Comparison of ENCODE assay signal across 10 cellular contexts in the genomic region with DNA sequence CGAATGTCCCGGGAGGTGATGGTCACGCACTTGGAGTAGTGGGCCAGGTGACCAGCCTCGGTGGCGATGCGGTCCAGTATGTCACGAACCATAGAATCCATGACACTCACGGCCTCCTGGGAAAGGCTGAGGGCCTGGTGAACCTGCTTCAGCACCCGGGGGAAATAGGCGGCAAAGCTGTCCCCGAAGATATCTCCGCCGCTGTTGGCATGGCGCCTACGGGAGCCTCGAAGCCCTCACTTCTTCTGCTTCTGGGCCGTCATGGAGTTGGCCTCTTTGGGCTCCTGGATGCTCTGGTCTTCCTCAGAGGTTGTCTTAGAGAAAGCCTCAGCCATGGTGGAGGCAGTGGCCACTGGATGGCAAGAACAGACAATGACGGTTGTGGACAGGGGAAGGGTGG. TPM values are rescaled to one million over a fixed set of nuclear protein-coding genes. Genes with fewer than 3 reads are reported as not detected.
"Had no signal": no experiment of that assay in that cellular context is flagged by ENCODE, and none has a peak within 500 bp of the region (broad histone marks: within the 10 kb centered on the region; RNA-seq: fewer than 3 reads in every experiment).

No MANE protein-coding gene starts in this region.

RNA-seq across cellular contexts. Expression of gene TMSB15C, which starts 13.4 kb away (rescaled TPM):
- total RNA-seq: PC-9 had no signal

RNA-seq across cellular contexts. Expression of gene H2BW2, which starts 22.9 kb away (rescaled TPM):
- total RNA-seq: OCI-LY7, PC-3, PC-9, Peyer's patch, Right ventricle myocardium inferior, Right ventricle myocardium superior, RPMI7951, SJCRH30, SJSA1, SK-MEL-5 had no signal

RNA-seq across cellular contexts. Expression of gene H2BW1, which starts 49.1 kb away (rescaled TPM):
- total RNA-seq: OCI-LY7, PC-3, PC-9, Peyer's patch, Right ventricle myocardium inferior, Right ventricle myocardium superior, RPMI7951, SJCRH30, SJSA1, SK-MEL-5 had no signal

RNA-seq across cellular contexts. Expression of gene ZCCHC18, which starts 49.7 kb away (rescaled TPM):
- total RNA-seq: PC-9, RPMI7951 had no signal
